In the genomic region with DNA sequence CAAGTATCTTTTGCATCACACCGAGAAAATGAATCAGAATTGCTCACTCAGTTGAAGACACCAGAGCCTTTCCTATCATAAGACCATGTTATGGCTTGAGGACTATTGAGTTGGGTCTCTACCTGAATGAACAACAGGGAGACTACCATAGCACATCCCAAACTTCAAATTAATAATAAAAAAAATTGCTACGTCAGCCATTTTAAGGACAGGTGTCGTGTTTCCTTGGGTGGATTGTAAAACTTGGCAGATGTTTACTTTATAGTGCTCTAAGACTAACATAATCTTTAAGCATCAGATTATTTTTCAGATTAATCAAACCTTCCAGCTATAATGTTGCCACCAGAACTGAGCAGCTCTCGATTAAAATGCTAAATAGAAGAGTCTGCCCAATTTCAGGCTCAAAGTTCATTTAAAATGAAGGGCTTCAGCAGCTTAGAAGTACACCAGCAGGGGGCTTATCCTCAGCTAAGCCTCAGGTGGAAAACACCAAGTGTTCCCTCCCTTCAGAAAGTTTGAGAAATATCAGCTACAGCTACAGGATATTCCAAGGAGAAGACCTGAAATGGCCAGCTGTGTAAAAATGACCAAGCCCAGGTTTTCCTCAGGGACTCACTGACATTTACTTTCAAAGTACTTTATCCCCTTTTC, we compare ENCODE assay signal across 14 cellular contexts.
DNase-seq lines count a peak whose midpoint lies in the region; ATAC-seq and TF ChIP-seq lines count a peak whose summit lies in the region.
"Had no signal": no experiment of that assay in that cellular context is flagged by ENCODE, and none has a peak within 500 bp of the region (broad histone marks: within the 10 kb centered on the region; RNA-seq: fewer than 3 reads in every experiment).

No MANE protein-coding gene starts in this region.

- no TSS peak for BruUV-seq in A673 (replicated peaks; lab: Mats Ljungman, UMichigan)

- no peaks in the 10 kb centered on the region for H3K36me3 ChIP-seq in A673 (ENCODE audit: insufficient read depth, low read length, poor library complexity, severe bottlenecking)
- H3K36me3 ChIP-seq: upper lobe of left lung had no signal

- intact Hi-C loops in A673 (cut with micrococcal nuclease; ENCODE audit: unreplicated experiment): no loop called here

- ATAC-seq in GM18868 (IDR thresholded peaks at IDR 0.05; ENCODE audit: unreplicated experiment) (no peak), HG02970 (IDR thresholded peaks at IDR 0.05; ENCODE audit: low FRiP score, unreplicated experiment) (no peak)

- TF ChIP-seq CTCF in A673 (conservative IDR thresholded peaks at IDR 0.05; ENCODE audit: low read depth, low read length) (peak; percentile 25; the same call in 1 of the 2 replicates), GM12864 (IDR thresholded peaks at IDR 0.05; ENCODE audit: low read depth, low read length, missing control alignments) (peak; percentile 52), fibroblast of mammary gland (conservative IDR thresholded peaks at IDR 0.05; ENCODE audit: control insufficient read depth, insufficient read depth, low read depth, low read length) (peak; percentile 23)

- H3K27me3 ChIP-seq in A673 (replicated peaks; ENCODE audit: insufficient read depth, low read depth, low read length, poor library complexity): no peaks in the 10 kb centered on the region
- H3K27me3 ChIP-seq: upper lobe of left lung had no signal

- no peak for DNase-seq in A673 (ENCODE audit: low spot score)
- DNase-seq in GM12864 (ENCODE audit: low read depth): no peak
- DNase-seq in NAMALWA (ENCODE audit: low spot score): peak; percentile 28
- DNase-seq in fibroblast of mammary gland (ENCODE audit: low read depth): no peak
- DNase-seq in hypothalamus (lab: John Stamatoyannopoulos, UW): no peak
- DNase-seq in central memory CD4-positive, alpha-beta T cell: no peak
- DNase-seq: activated CD8-positive, alpha-beta memory T cell treated with anti-CD3 and anti-CD28 coated beads for 24 hours; C1 segment of cervical spinal cord; effector memory CD4-positive, alpha-beta T cell; kidney; NCI-H774; upper lobe of left lung had no signal

- CTCF ChIA-PET in A673 (lab: Charles Lee): interaction anchor here (1.1 kb wide), 1 partner anchor 1252 kb away, joined by 5 read pairs; no protein-coding TSS in a partner anchor

- H3K4me3 ChIP-seq in A673 (ENCODE audit: low read depth, low read length, poor library complexity, severe bottlenecking) (no peak overlapping the region), GM12864 (ENCODE audit: low read depth, low read length) (no peak overlapping the region), fibroblast of mammary gland (ENCODE audit: control insufficient read depth, low read depth, low read length) (no peak overlapping the region)
- H3K4me3 ChIP-seq: upper lobe of left lung had no signal

- H3K9me3 ChIP-seq in A673 (ENCODE audit: low read depth, low read length, poor library complexity, severe bottlenecking): no peaks in the 10 kb centered on the region
- H3K9me3 ChIP-seq: upper lobe of left lung had no signal

- POLR2A ChIA-PET in A673 (lab: Charles Lee; ENCODE audit: low non-redundant PET): no interaction called here

- no peaks in the 10 kb centered on the region for H3K4me1 ChIP-seq in A673 (ENCODE audit: insufficient read depth, low read length, poor library complexity, severe bottlenecking)
- H3K4me1 ChIP-seq: upper lobe of left lung had no signal

- H3K27ac ChIP-seq in A673 (ENCODE audit: low read depth, low read length, poor library complexity, severe bottlenecking): no peak overlapping the region
- H3K27ac ChIP-seq: upper lobe of left lung had no signal
